1 cellular context compared by ENCODE assay signal in the genomic region with DNA sequence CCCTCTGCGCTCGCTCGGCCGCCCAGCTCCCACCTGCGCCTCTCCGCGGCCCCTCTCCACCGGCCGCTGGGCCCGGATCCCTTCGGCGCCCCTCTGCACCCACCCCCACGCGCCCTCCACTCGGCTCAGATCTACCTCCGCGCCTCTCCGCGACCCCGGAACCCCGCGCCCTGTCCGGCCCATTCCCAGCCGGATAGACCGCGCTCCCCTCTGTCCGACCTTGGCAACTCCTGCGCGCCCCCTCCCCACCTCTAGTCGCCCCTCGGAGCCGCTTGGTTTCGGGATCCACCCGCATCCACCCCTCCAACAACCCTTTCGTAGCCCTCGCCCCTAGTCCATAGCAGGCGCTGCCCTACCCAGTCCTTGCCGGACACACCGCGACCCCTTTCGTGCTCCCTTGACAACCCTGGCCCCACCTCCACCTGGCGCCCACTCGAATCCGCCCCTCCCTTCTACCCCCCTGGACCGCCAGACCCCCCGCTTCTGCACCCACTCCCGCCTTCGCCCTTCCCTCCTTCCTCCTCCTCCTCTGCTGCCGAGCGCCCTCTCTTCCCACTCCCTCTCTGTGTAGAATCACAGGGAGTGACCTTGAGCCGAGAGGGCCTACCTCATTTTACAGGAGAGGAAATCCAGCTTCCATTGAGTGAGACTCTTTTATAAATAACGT.
TF ChIP-seq lines count a peak whose summit lies in the region.

No MANE protein-coding gene starts in this region.

TF ChIP-seq in H1, 55 proteins besides CTCF, POLR2A, EP300 and RAD21 (continued from another document):
- 0 out of 4 replicates have a peak, but pooled peaks of 1 of the 2 experiments have one; percentile 2 for TF ChIP-seq HDAC2 (IDR thresholded peaks at IDR 0.05; ENCODE audit: borderline replicate concordance in 1 of 2, low read depth in 2 of 2, low read length in 2 of 2)
- no peak for TF ChIP-seq NRF1 (IDR thresholded peaks at IDR 0.05; ENCODE audit: low read depth, low read length)
- TF ChIP-seq, protein P1, sequence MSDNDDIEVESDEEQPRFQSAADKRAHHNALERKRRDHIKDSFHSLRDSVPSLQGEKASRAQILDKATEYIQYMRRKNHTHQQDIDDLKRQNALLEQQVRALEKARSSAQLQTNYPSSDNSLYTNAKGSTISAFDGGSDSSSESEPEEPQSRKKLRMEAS (IDR thresholded peaks at IDR 0.05): 0 out of 2 replicates have a peak, but pooled peaks have one; percentile 9
- TF ChIP-seq RBBP5 (IDR thresholded peaks at IDR 0.05; ENCODE audit: borderline replicate concordance, low read depth, low read length): 0 out of 2 replicates have a peak, but pooled peaks have one; percentile 32
- peak; percentile 84 for TF ChIP-seq ASH2L (IDR thresholded peaks at IDR 0.05; ENCODE audit: low read length)
